Comparison of ENCODE assay signal across 9 cellular contexts in genomic region chr19:55406091-55406868, GRCh38. TPM values are rescaled to one million over a fixed set of nuclear protein-coding genes. Genes with fewer than 3 reads are reported as not detected.
DNase-seq lines count a peak whose midpoint lies in the region; ATAC-seq and TF ChIP-seq lines count a peak whose summit lies in the region.
"Had no signal": no experiment of that assay in that cellular context is flagged by ENCODE, and none has a peak within 500 bp of the region (broad histone marks: within the 10 kb centered on the region; RNA-seq: fewer than 3 reads in every experiment).

No MANE protein-coding gene starts in this region.

- H3K4me2 ChIP-seq in SK-N-SH: peak overlapping the region; percentile 94

- H3K9me3 Mint-ChIP-seq in activated B cell treated with CpG ODN at 0.5 μM for 24 hours: peaks cover 5% of the 10 kb centered on the region
- H3K9me3 Mint-ChIP-seq in stimulated activated naive CD8-positive, alpha-beta T cell treated with anti-CD3 and anti-CD28 coated beads, Interleukin-15, amount 100 ng/mL, for 72 hours: peaks cover 12 to 14% of the 10 kb centered on the region in 2 donors

- peak overlapping the region; percentile 35 for H3K27ac Mint-ChIP-seq in activated B cell treated with CpG ODN at 0.5 μM for 24 hours
- H3K27ac Mint-ChIP-seq in stimulated activated naive CD8-positive, alpha-beta T cell treated with anti-CD3 and anti-CD28 coated beads, Interleukin-15, amount 100 ng/mL, for 72 hours: peak overlapping the region; percentile 90 to 98

- H2AFZ ChIP-seq in SK-N-SH (ENCODE audit: low read depth): no peak overlapping the region

- H3K79me2 ChIP-seq in SK-N-SH (ENCODE audit: insufficient read depth): peaks cover 57% of the 10 kb centered on the region

- CTCF ChIA-PET in SK-N-SH (lab: Yijun Ruan, JAX) (interaction anchor here (1.1 to 1.5 kb wide), 3 partner anchors 12 to 98 kb away, joined by 3 to 7 read pairs (median 3); no protein-coding TSS in a partner anchor), activated B cell treated with CpG ODN at 0.5 μM for 24 hours (lab: Charles Lee) (no interaction called here)

- ATAC-seq in SK-N-SH treated with all-trans-retinoic acid at 6 μM for 48 hours (no peak), activated B cell treated with CpG ODN at 0.5 μM for 24 hours (ENCODE audit: low read depth) (no peak), HG03175 (IDR thresholded peaks at IDR 0.05; ENCODE audit: unreplicated experiment) (no peak), body of pancreas (no peak)
- no peak for ATAC-seq in stimulated activated naive CD8-positive, alpha-beta T cell treated with anti-CD3 and anti-CD28 coated beads, Interleukin-15, amount 100 ng/mL, for 72 hours

- peak overlapping the region; percentile 99 for H3K9ac ChIP-seq in SK-N-SH

- H3K9me2 ChIP-seq in SK-N-SH: no peaks in the 10 kb centered on the region

- peaks cover 23% of the 10 kb centered on the region for H3F3A ChIP-seq in SK-N-SH (replicated peaks; ENCODE audit: insufficient read depth)

- peaks cover 12 to 29% of the 10 kb centered on the region in 2 experiments; a peak in 3 of 4 replicates for H3K4me1 ChIP-seq in SK-N-SH (ENCODE audit: control insufficient read depth in 1 of 2, insufficient read depth in 2 of 2, low read depth in 1 of 2, low read length in 1 of 2)
- H3K4me1 ChIP-seq in iPS DF 6.9 (ENCODE audit: control insufficient read depth, insufficient read depth, low read length): peaks cover 9% of the 10 kb centered on the region; the same call in 1 of the 2 replicates
- peaks cover 13% of the 10 kb centered on the region for H3K4me1 ChIP-seq in body of pancreas

- TF ChIP-seq CTCF in SK-N-SH (IDR thresholded peaks at IDR 0.05): no peak
- no peak for TF ChIP-seq CTCF in activated B cell treated with CpG ODN at 0.5 μM for 24 hours (IDR thresholded peaks at IDR 0.05)
- TF ChIP-seq CTCF in body of pancreas (IDR thresholded peaks at IDR 0.05): no peak

- WGBS in SK-N-SH (ENCODE audit: low lambda C conversion rate): 41% methylated on average over 16 of the region's 16 CpGs
- no CpG with 5 or more reads among the region's 16 CpGs for WGBS in iPS DF 6.9 (ENCODE audit: insufficient coverage, insufficient read length)
- WGBS in body of pancreas, 2 donors: 78 to 86% methylated on average over 13 to 16 of the region's 16 CpGs

- no peak for DNase-seq in SK-N-SH
- no peak for DNase-seq in activated B cell treated with CpG ODN at 0.5 μM for 24 hours
- no peak for DNase-seq in iPS DF 6.9 (ENCODE audit: low read depth, low spot score)
- DNase-seq in stimulated activated naive CD8-positive, alpha-beta T cell treated with anti-CD3 and anti-CD28 coated beads, Interleukin-15, amount 100 ng/mL, for 72 hours: no peak
- no peak for DNase-seq in amygdala (lab: John Stamatoyannopoulos, UW)
- no peak for DNase-seq in body of pancreas

- H3K36me3 Mint-ChIP-seq in activated B cell treated with CpG ODN at 0.5 μM for 24 hours (ENCODE audit: low read depth): peaks cover 47% of the 10 kb centered on the region

- H3K4me3 ChIP-seq in SK-N-SH (ENCODE audit: low read depth in 2 of 2, low read length in 1 of 2): peak overlapping the region; percentile 82 to 85
- peak overlapping the region; percentile 85; the same call in 1 of the 2 replicates for H3K4me3 ChIP-seq in iPS DF 6.9 (ENCODE audit: low read length)
- no peak overlapping the region for H3K4me3 ChIP-seq in body of pancreas

- H3K27ac ChIP-seq in SK-N-SH (ENCODE audit: low read depth in 2 of 2, low read length in 1 of 2) (peak overlapping the region; percentile 97 to 98; a peak in 2 of 4 replicates), iPS DF 6.9 (ENCODE audit: low read length) (no peak overlapping the region), body of pancreas (no peak overlapping the region)

- H3K36me3 ChIP-seq in SK-N-SH (replicated peaks in 1 of 2; ENCODE audit: control insufficient read depth in 1 of 2, insufficient read depth in 2 of 2, low read length in 1 of 2): peaks cover 24 to 27% of the 10 kb centered on the region in 2 experiments
- peaks cover 26% of the 10 kb centered on the region for H3K36me3 ChIP-seq in iPS DF 6.9 (ENCODE audit: control insufficient read depth, insufficient read depth, low read length)
- H3K36me3 ChIP-seq in body of pancreas (replicated peaks in 1 of 2; ENCODE audit: insufficient read depth in 1 of 2, low read depth in 2 of 2): peaks cover 0 to 2% of the 10 kb centered on the region in 2 donors

- H3K4me1 Mint-ChIP-seq in activated B cell treated with CpG ODN at 0.5 μM for 24 hours: peaks cover 24% of the 10 kb centered on the region
- peaks cover 59% of the 10 kb centered on the region for H3K4me1 Mint-ChIP-seq in stimulated activated naive CD8-positive, alpha-beta T cell treated with anti-CD3 and anti-CD28 coated beads, Interleukin-15, amount 100 ng/mL, for 72 hours

- H3K9me3 ChIP-seq in SK-N-SH (no peaks in the 10 kb centered on the region), iPS DF 6.9 (ENCODE audit: control insufficient read depth, insufficient read depth, low read length) (no peaks in the 10 kb centered on the region), body of pancreas (no peaks in the 10 kb centered on the region)

- H3K4me3 Mint-ChIP-seq in activated B cell treated with CpG ODN at 0.5 μM for 24 hours: peak overlapping the region; percentile 91
- H3K4me3 Mint-ChIP-seq in stimulated activated naive CD8-positive, alpha-beta T cell treated with anti-CD3 and anti-CD28 coated beads, Interleukin-15, amount 100 ng/mL, for 72 hours: peak overlapping the region; percentile 92 to 97

- no peak for TF ChIP-seq POLR2A in body of pancreas (IDR thresholded peaks at IDR 0.05)

- TF ChIP-seq EP300 in SK-N-SH (IDR thresholded peaks at IDR 0.05; ENCODE audit: borderline replicate concordance in 1 of 2, low read depth in 1 of 2, low read length in 1 of 2): no peak

- intact Hi-C loops in activated B cell treated with CpG ODN at 0.5 μM for 24 hours (cut with micrococcal nuclease): loop anchor here (5.0 kb wide), 2 partner anchors 201 to 1289 kb away; partner anchors contain the start of genes PRPF31, TFPT and ZNF865
- intact Hi-C loops in body of pancreas (cut with DNase I): no loop called here

- no peaks in the 10 kb centered on the region for H3K27me3 ChIP-seq in SK-N-SH (ENCODE audit: insufficient read depth)
- no peaks in the 10 kb centered on the region for H3K27me3 ChIP-seq in iPS DF 6.9 (ENCODE audit: control insufficient read depth, insufficient read depth, low read length)
- H3K27me3 ChIP-seq in body of pancreas: no peaks in the 10 kb centered on the region

- POLR2A ChIA-PET in SK-N-SH (lab: Yijun Ruan, JAX): interaction anchor here (1.1 to 1.9 kb wide), 5 partner anchors 14 to 105 kb away, joined by 3 to 33 read pairs (median 7); no protein-coding TSS in a partner anchor
- POLR2A ChIA-PET in activated B cell treated with CpG ODN at 0.5 μM for 24 hours (lab: Charles Lee): interaction anchor here (0.6 to 11.4 kb wide), 6 partner anchors 18 to 288 kb away, joined by 4 to 215 read pairs (median 14); partner anchors contain the start of genes PPP1R12C, RPL28 and TMEM238

- TF ChIP-seq RAD21 in SK-N-SH (IDR thresholded peaks at IDR 0.05; ENCODE audit: low read length): no peak

- peaks cover 51% of the 10 kb centered on the region for H4K20me1 ChIP-seq in SK-N-SH (ENCODE audit: insufficient read depth)

- H3K27me3 Mint-ChIP-seq in activated B cell treated with CpG ODN at 0.5 μM for 24 hours: no peaks in the 10 kb centered on the region
- peaks cover 4% of the 10 kb centered on the region for H3K27me3 Mint-ChIP-seq in stimulated activated naive CD8-positive, alpha-beta T cell treated with anti-CD3 and anti-CD28 coated beads, Interleukin-15, amount 100 ng/mL, for 72 hours

TF ChIP-seq in SK-N-SH, 30 proteins besides CTCF, POLR2A, EP300 and RAD21 (continues in another document):
- TF ChIP-seq RFX5 (IDR thresholded peaks at IDR 0.05; ENCODE audit: low read length) (no peak), USF1 (IDR thresholded peaks at IDR 0.05; ENCODE audit: borderline replicate concordance, low read depth) (no peak)

TF ChIP-seq in SK-N-SH treated with all-trans-retinoic acid at 6 μM for 48 hours, 23 proteins besides CTCF, POLR2A, EP300 and RAD21:
- TF ChIP-seq ZNF8 (CRISPR knock-in tag; IDR thresholded peaks at IDR 0.05) (no peak), TOX (CRISPR knock-in tag; IDR thresholded peaks at IDR 0.05; ENCODE audit: borderline replicate concordance) (no peak), CSDC2 (CRISPR knock-in tag; IDR thresholded peaks at IDR 0.05) (no peak), ZNF70 (CRISPR knock-in tag; IDR thresholded peaks at IDR 0.05) (no peak), GLIS3 (CRISPR knock-in tag; IDR thresholded peaks at IDR 0.05) (no peak), ISL1 (CRISPR knock-in tag; IDR thresholded peaks at IDR 0.05) (no peak), OSR1 (CRISPR knock-in tag; IDR thresholded peaks at IDR 0.05) (no peak)

RNA-seq across cellular contexts. Expression of gene UBE2S, which starts 1.3 kb away (rescaled TPM):
- 84.7 and 133 TPM in 2 replicates for polyA plus RNA-seq in SK-N-SH (2012; rRNA removed)
- polyA plus RNA-seq in SK-N-SH (2012; cell fraction: cytosol; rRNA removed): 57.1 and 81.7 TPM in 2 replicates
- polyA plus RNA-seq in SK-N-SH (2012; cell fraction: nucleus; rRNA removed): 42.8 and 70.9 TPM in 2 replicates
- total RNA-seq in activated B cell treated with CpG ODN at 0.5 μM for 24 hours (29.6 and 34.6 TPM in 2 replicates), body of pancreas (1 to 10 TPM; 6.5 to 7.9 TPM)

RNA-seq across cellular contexts. Expression of gene RPL28, which starts 20.5 kb away (rescaled TPM):
- polyA plus RNA-seq in SK-N-SH (2012; rRNA removed): 2,297 and 2,368 TPM in 2 replicates
- polyA plus RNA-seq in SK-N-SH (2012; cell fraction: cytosol; rRNA removed): 721 and 1,465 TPM in 2 replicates
- 482 and 618 TPM in 2 replicates for polyA plus RNA-seq in SK-N-SH (2012; cell fraction: nucleus; rRNA removed)
- total RNA-seq in activated B cell treated with CpG ODN at 0.5 μM for 24 hours (3,790 and 4,042 TPM in 2 replicates), body of pancreas (100 to 1,000 TPM; 113 to 268 TPM)

RNA-seq across cellular contexts. Expression of gene TMEM238, which starts 22.2 kb away (rescaled TPM):
- 0.08 and 0.12 TPM in 2 replicates for polyA plus RNA-seq in SK-N-SH (2012; rRNA removed)
- polyA plus RNA-seq in SK-N-SH (2012; cell fraction: cytosol; rRNA removed): 0.03 and 0.05 TPM in 2 replicates
- 0.12 TPM in 1 of 2 replicates, not detected in the other for polyA plus RNA-seq in SK-N-SH (2012; cell fraction: nucleus; rRNA removed)
- total RNA-seq in activated B cell treated with CpG ODN at 0.5 μM for 24 hours (3.8 and 4.9 TPM in 2 replicates), body of pancreas (10 to 100 TPM; 12.5 to 53.4 TPM)

RNA-seq across cellular contexts. Expression of gene TMEM190, which starts 29.7 kb away (rescaled TPM):
- polyA plus RNA-seq in SK-N-SH (2012; rRNA removed): 0.77 and 0.91 TPM in 2 replicates
- 0.08 and 0.30 TPM in 2 replicates for polyA plus RNA-seq in SK-N-SH (2012; cell fraction: cytosol; rRNA removed)
- polyA plus RNA-seq in SK-N-SH (2012; cell fraction: nucleus; rRNA removed): 14.1 and 29.8 TPM in 2 replicates
- total RNA-seq in activated B cell treated with CpG ODN at 0.5 μM for 24 hours (not detected in 2 replicates), body of pancreas (not detected)
- total RNA-seq: ureter had no signal

RNA-seq across cellular contexts. Expression of gene IL11, which starts 36.0 kb away (rescaled TPM):
- 13.2 and 16.1 TPM in 2 replicates for polyA plus RNA-seq in SK-N-SH (2012; rRNA removed)
- 8.4 and 11.0 TPM in 2 replicates for polyA plus RNA-seq in SK-N-SH (2012; cell fraction: cytosol; rRNA removed)
- 22.6 and 33.5 TPM in 2 replicates for polyA plus RNA-seq in SK-N-SH (2012; cell fraction: nucleus; rRNA removed)
- total RNA-seq in activated B cell treated with CpG ODN at 0.5 μM for 24 hours (not detected in 2 replicates), body of pancreas (not detected)
- total RNA-seq: ureter had no signal

Comparison
In these comparisons a context has a peak if more than half of its experiments do, and no peak if none do; other contexts are left out.
1. H3K27ac ChIP-seq: peak in SK-N-SH (2 of 2); none in iPS DF 6.9 (single experiment) and body of pancreas (0 of 4).
2. H3K4me3 ChIP-seq: peak in SK-N-SH (2 of 2) and iPS DF 6.9 (single experiment); none in body of pancreas (0 of 2).
3. RNA of gene RPL28, which starts 20.5 kb away (total RNA-seq): 3,790 to 4,042 TPM in activated B cell treated with CpG ODN at 0.5 μM for 24 hours; 113 to 268 TPM in body of pancreas; every median in the first group is over 10 times any median in the second.